8 cellular contexts compared by ENCODE assay signal in genomic region chr12:5428332-5429221, GRCh38. TPM values are rescaled to one million over a fixed set of nuclear protein-coding genes. Genes with fewer than 3 reads are reported as not detected.
DNase-seq lines count a peak whose midpoint lies in the region; ATAC-seq and TF ChIP-seq lines count a peak whose summit lies in the region.
"Had no signal": no experiment of that assay in that cellular context is flagged by ENCODE, and none has a peak within 500 bp of the region (broad histone marks: within the 10 kb centered on the region; RNA-seq: fewer than 3 reads in every experiment).

No MANE protein-coding gene starts in this region.

- H3K36me3 Mint-ChIP-seq in activated CD8-positive, alpha-beta T cell treated with anti-CD3 and anti-CD28 coated beads, Interleukin-2, amount 10 ng/mL, durations not matched to agents 7 days and 5 days (ENCODE audit: low read depth) = no peaks in the 10 kb centered on the region

- H2AFZ ChIP-seq in PC-3 (ENCODE audit: low read length) = no peak overlapping the region

- no TSS peak for BruUV-seq in PC-3 (replicated peaks; lab: Mats Ljungman, UMichigan)

- no peaks in the 10 kb centered on the region for H3K9me3 Mint-ChIP-seq in activated CD8-positive, alpha-beta T cell treated with anti-CD3 and anti-CD28 coated beads, Interleukin-2, amount 10 ng/mL, durations not matched to agents 7 days and 5 days (ENCODE audit: insufficient read depth)

- no peak overlapping the region for H3K4me3 Mint-ChIP-seq in activated CD8-positive, alpha-beta T cell treated with anti-CD3 and anti-CD28 coated beads, Interleukin-2, amount 10 ng/mL, durations not matched to agents 7 days and 5 days

- TF ChIP-seq CTCF in PC-3 (conservative IDR thresholded peaks at IDR 0.05; ENCODE audit: low read depth, low read length) = peak; percentile 35; the same call in 1 of the 2 replicates
- peak in 3 of 4 experiments; percentile 46 to 56 (median 47) for TF ChIP-seq CTCF in gastroesophageal sphincter (IDR thresholded peaks at IDR 0.05)
- peak in 5 of 7 experiments; percentile 36 to 50 (median 43) for TF ChIP-seq CTCF in stomach (IDR thresholded peaks at IDR 0.05)

- peaks cover 44% of the 10 kb centered on the region for H3K27me3 Mint-ChIP-seq in activated CD8-positive, alpha-beta T cell treated with anti-CD3 and anti-CD28 coated beads, Interleukin-2, amount 10 ng/mL, durations not matched to agents 7 days and 5 days (ENCODE audit: low read depth)

- H3F3A ChIP-seq in PC-3 (ENCODE audit: low read length, unreplicated experiment) = no peaks in the 10 kb centered on the region

- H3K27me3 ChIP-seq in PC-3 (ENCODE audit: low read length) = no peaks in the 10 kb centered on the region; the same call in none of the 2 replicates
- peaks cover 72% of the 10 kb centered on the region for H3K27me3 ChIP-seq in gastroesophageal sphincter
- H3K27me3 ChIP-seq in stomach = peaks cover 7 to 68% (median 45%) of the 10 kb centered on the region in 3 donors

- TF ChIP-seq EP300 in gastroesophageal sphincter (IDR thresholded peaks at IDR 0.05) = no peak
- TF ChIP-seq EP300 in stomach (IDR thresholded peaks at IDR 0.05) = no peak

- POLR2A ChIA-PET in PC-3 (lab: Charles Lee; ENCODE audit: unreplicated experiment) = no interaction called here
- POLR2A ChIA-PET in activated CD8-positive, alpha-beta T cell treated with anti-CD3 and anti-CD28 coated beads, Interleukin-2, amount 10 ng/mL, durations not matched to agents 7 days and 5 days (lab: Charles Lee) = interaction anchor here (0.6 kb wide), 1 partner anchor 176 kb away, joined by 3 read pairs; no protein-coding TSS in a partner anchor

- CTCF ChIA-PET in PC-3 (lab: Charles Lee) = no interaction called here
- CTCF ChIA-PET in activated CD8-positive, alpha-beta T cell treated with anti-CD3 and anti-CD28 coated beads, Interleukin-2, amount 10 ng/mL, durations not matched to agents 7 days and 5 days (lab: Charles Lee) = interaction anchor here (0.9 to 1.3 kb wide), 2 partner anchors 9 to 14 kb away, joined by 3 read pairs; no protein-coding TSS in a partner anchor

- intact Hi-C loops in PC-3 (cut with micrococcal nuclease) = no loop called here
- intact Hi-C loops in stomach (cut with DNase I; ENCODE audit: low total_unique reads) = loop anchor here (5.0 kb wide), 1 partner anchor 369 kb away; no protein-coding TSS in a partner anchor

- ATAC-seq in PC-3 (no peak), gastroesophageal sphincter (no peak), GM18498 (IDR thresholded peaks at IDR 0.05; ENCODE audit: unreplicated experiment) (no peak), GM21528 (IDR thresholded peaks at IDR 0.05; ENCODE audit: low FRiP score, unreplicated experiment) (no peak)
- no peak for ATAC-seq in activated CD8-positive, alpha-beta T cell treated with anti-CD3 and anti-CD28 coated beads, Interleukin-2, amount 10 ng/mL, durations not matched to agents 7 days and 5 days

- H3K9me2 ChIP-seq in PC-3 (replicated peaks; ENCODE audit: low read length) = no peaks in the 10 kb centered on the region

- no peak overlapping the region for H3K9ac ChIP-seq in PC-3 (ENCODE audit: low read length)

- peak; percentile 27 for DNase-seq in HS-27A (ENCODE audit: low read depth)
- peak; percentile 6 for DNase-seq in PC-3
- no peak for DNase-seq in stomach
- no peak for DNase-seq in activated CD8-positive, alpha-beta T cell treated with anti-CD3 and anti-CD28 coated beads, Interleukin-2, amount 10 ng/mL, durations not matched to agents 7 days and 5 days

- H3K27ac Mint-ChIP-seq in activated CD8-positive, alpha-beta T cell treated with anti-CD3 and anti-CD28 coated beads, Interleukin-2, amount 10 ng/mL, durations not matched to agents 7 days and 5 days = no peak overlapping the region

- no peak overlapping the region for H3K4me2 ChIP-seq in PC-3 (ENCODE audit: low read length)

- H3K27ac ChIP-seq in PC-3 (ENCODE audit: low read length) (no peak overlapping the region), gastroesophageal sphincter (no peak overlapping the region), stomach (no peak overlapping the region)
- H3K27ac ChIP-seq: SK-N-MC had no signal

- H3K4me1 Mint-ChIP-seq in activated CD8-positive, alpha-beta T cell treated with anti-CD3 and anti-CD28 coated beads, Interleukin-2, amount 10 ng/mL, durations not matched to agents 7 days and 5 days (ENCODE audit: low read depth) = peaks cover 8% of the 10 kb centered on the region

- H4K20me1 ChIP-seq in PC-3 (ENCODE audit: low read length) = no peaks in the 10 kb centered on the region

- no peak for TF ChIP-seq POLR2A in gastroesophageal sphincter (IDR thresholded peaks at IDR 0.05)
- no peak for TF ChIP-seq POLR2A in stomach (IDR thresholded peaks at IDR 0.05)

- whole genome bisulfite sequencing in gastroesophageal sphincter (ENCODE audit: low coverage in 1 of 2), 2 donors = 22 to 24% methylated on average over 12 to 13 of the region's 14 CpGs
- WGBS in stomach, 5 donors = 10 to 18% (median 14%) methylated on average over 14 of the region's 14 CpGs

- H3K4me3 ChIP-seq in PC-3 (ENCODE audit: low read length) (no peak overlapping the region), gastroesophageal sphincter (no peak overlapping the region), stomach (no peak overlapping the region)
- H3K4me3 ChIP-seq: SK-N-MC had no signal

- H3K4me1 ChIP-seq in PC-3 (ENCODE audit: insufficient read depth, low read length) (no peaks in the 10 kb centered on the region), gastroesophageal sphincter (peaks cover 0 to 42% (median 26%) of the 10 kb centered on the region in 3 donors), stomach (peaks cover 23 to 49% (median 47%) of the 10 kb centered on the region in 4 donors)

- H3K36me3 ChIP-seq in PC-3 (ENCODE audit: low read depth, low read length) (no peaks in the 10 kb centered on the region), gastroesophageal sphincter (no peaks in the 10 kb centered on the region), stomach (no peaks in the 10 kb centered on the region)

- H3K9me3 ChIP-seq in PC-3 (ENCODE audit: low read length) (no peaks in the 10 kb centered on the region), gastroesophageal sphincter (no peaks in the 10 kb centered on the region), stomach (no peaks in the 10 kb centered on the region)

- no peaks in the 10 kb centered on the region for H3K79me2 ChIP-seq in PC-3 (ENCODE audit: low read length)

RNA-seq across cellular contexts. Expression of gene NTF3, which starts 3.3 kb away (rescaled TPM):
- total RNA-seq in PC-3 (2014; rRNA removed) (not detected in 2 replicates), gastroesophageal sphincter (1 to 10 TPM in 2 of 4 donors, under 1 TPM in 2; 0.69 to 9.8 (median 2.5) TPM), stomach (1 to 10 TPM in 2 of 5 donors, not detected in 3; 4.0 to 6.2 TPM)
- 1 to 10 TPM in 2 of 3 donors, under 1 TPM in 1; 0.87 to 7.3 (median 1.7) TPM for polyA plus RNA-seq in stomach
- total RNA-seq in activated CD8-positive, alpha-beta T cell treated with anti-CD3 and anti-CD28 coated beads, Interleukin-2, amount 10 ng/mL, durations not matched to agents 7 days and 5 days = not detected

Comparison
In these comparisons a context has a peak if more than half of its experiments do, and no peak if none do; other contexts are left out.
1. DNase-seq: peak in HS-27A (single experiment) and PC-3 (single experiment); none in stomach (single experiment) and activated CD8-positive, alpha-beta T cell treated with anti-CD3 and anti-CD28 coated beads, Interleukin-2, amount 10 ng/mL, durations not matched to agents 7 days and 5 days (single experiment).
2. Peak in every context shown above with its lines, with median percentiles within 50 percentile points of each other: CTCF ChIP-seq.